In the genomic region with DNA sequence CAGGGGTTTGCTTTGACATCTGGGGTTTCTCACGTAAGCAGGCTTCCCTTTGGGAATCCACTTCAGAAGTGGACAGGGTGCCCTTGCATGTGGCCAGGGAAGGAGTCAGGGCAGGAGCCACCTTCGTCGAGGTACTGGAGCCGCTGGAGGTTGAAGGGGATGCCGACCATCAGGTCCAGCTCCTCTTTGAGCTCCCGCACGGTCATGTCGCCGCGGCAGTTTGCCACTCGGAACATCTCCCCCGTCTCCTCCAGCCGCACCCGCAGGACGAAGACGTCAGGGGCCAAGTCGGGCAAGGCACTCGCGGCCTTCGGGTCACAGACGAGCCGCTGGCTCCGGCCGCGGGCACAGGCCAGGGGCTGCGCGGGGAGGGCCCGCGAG, we compare ENCODE assay signal across 14 cellular contexts. TPM values are rescaled to one million over a fixed set of nuclear protein-coding genes. Genes with fewer than 3 reads are reported as not detected.
DNase-seq lines count a peak whose midpoint lies in the region; ATAC-seq and TF ChIP-seq lines count a peak whose summit lies in the region.
"Had no signal": no experiment of that assay in that cellular context is flagged by ENCODE, and none has a peak within 500 bp of the region (broad histone marks: within the 10 kb centered on the region; RNA-seq: fewer than 3 reads in every experiment).

No MANE protein-coding gene starts in this region.

- no peak overlapping the region for H3K4ac ChIP-seq in neuronal stem cell (ENCODE audit: low read length)

- peak overlapping the region; percentile 44 for H3K18ac ChIP-seq in neuronal stem cell (ENCODE audit: low read length)

- no peaks in the 10 kb centered on the region for H4K20me1 ChIP-seq in PC-9 (ENCODE audit: insufficient read depth)

- H2BK12ac ChIP-seq in neuronal stem cell (ENCODE audit: low read length), result no peak overlapping the region

- no peak overlapping the region for H2BK5ac ChIP-seq in neuronal stem cell (ENCODE audit: low read length)

- peak in 1 of 7 experiments; percentile 47 for DNase-seq in CD8-positive, alpha-beta T cell
- DNase-seq in fibroblast of pulmonary artery (ENCODE audit: low read depth) (no peak), neuronal stem cell (ENCODE audit: low spot score) (no peak), PC-9 (no peak), GM13977 (ENCODE audit: low spot score) (no peak), sciatic nerve (ENCODE audit: low spot score) (no peak)
- DNase-seq: GF-D8, heart left ventricle, NCI-H226, SW 1271 had no signal

- no peak overlapping the region for H4K8ac ChIP-seq in neuronal stem cell (ENCODE audit: low read depth, low read length)

- H3K27me3 Mint-ChIP-seq in CD8-positive, alpha-beta T cell (ENCODE audit: low read depth), result peaks cover 63% of the 10 kb centered on the region

- ATAC-seq in CD8-positive, alpha-beta T cell, result no peak
- ATAC-seq in GM18498 (IDR thresholded peaks at IDR 0.05; ENCODE audit: unreplicated experiment) (no peak), sciatic nerve (no peak)

- H3K79me1 ChIP-seq in neuronal stem cell (ENCODE audit: low read depth, low read length), result no peaks in the 10 kb centered on the region

- H3F3A ChIP-seq in PC-9 (ENCODE audit: insufficient read depth, low read depth), result peaks cover 5% of the 10 kb centered on the region

- BruUV-seq in PC-9 (replicated peaks; lab: Mats Ljungman, UMichigan), result no TSS peak

- peaks cover 19% of the 10 kb centered on the region for H3K27me3 ChIP-seq in CD8-positive, alpha-beta T cell (ENCODE audit: insufficient read depth, low read length)
- peaks cover 48% of the 10 kb centered on the region for H3K27me3 ChIP-seq in HUES64 (ENCODE audit: insufficient read depth, low read length)
- H3K27me3 ChIP-seq in neuronal stem cell (ENCODE audit: control insufficient read depth in 3 of 3, insufficient read depth in 3 of 3, low read depth in 1 of 3, low read length in 3 of 3), result peaks cover 2 to 82% (median 25%) of the 10 kb centered on the region in 3 experiments
- H3K27me3 ChIP-seq in PC-9 (ENCODE audit: insufficient read depth, low read depth), result no peaks in the 10 kb centered on the region

- intact Hi-C loops in CD8-positive, alpha-beta T cell (cut with DNase I, micrococcal nuclease), result loop anchor here in 1 of 2 experiments (2.0 to 10.0 kb wide), 3 partner anchors 423 to 843 kb away; partner anchors contain the start of gene STX16
- intact Hi-C loops in PC-9 (cut with micrococcal nuclease; ENCODE audit: unreplicated experiment), result no loop called here
- intact Hi-C loops in sciatic nerve (cut with DNase I), result no loop called here

- H3K9me3 Mint-ChIP-seq in CD8-positive, alpha-beta T cell, result no peaks in the 10 kb centered on the region
- H3K9me3 Mint-ChIP-seq: IgD-negative memory B cell had no signal

- H3K23ac ChIP-seq in neuronal stem cell (ENCODE audit: low read depth, low read length, poor library complexity), result no peak overlapping the region

- H3K4me2 ChIP-seq in neuronal stem cell (ENCODE audit: insufficient read depth, low read length, poor library complexity, severe bottlenecking) (peak overlapping the region; percentile 84), PC-9 (no peak overlapping the region)

- H3K4me3 Mint-ChIP-seq in CD8-positive, alpha-beta T cell, result peak overlapping the region; percentile 13

- no peak overlapping the region for H3K14ac ChIP-seq in neuronal stem cell (ENCODE audit: low read length)

- no peak overlapping the region for H3K4me3 ChIP-seq in CD8-positive, alpha-beta T cell (ENCODE audit: low read depth, low read length)
- H3K4me3 ChIP-seq in HUES64 (ENCODE audit: low read length) (peak overlapping the region; percentile 60), fibroblast of pulmonary artery (replicated peaks; ENCODE audit: low read depth, low read length) (peak overlapping the region; percentile 36), neuronal stem cell (ENCODE audit: low read length in 2 of 2) (peak overlapping the region in 1 of 2 donors; percentile 75), PC-9 (no peak overlapping the region)
- H3K4me3 ChIP-seq: pancreas had no signal

- no peak overlapping the region for H2BK15ac ChIP-seq in neuronal stem cell (ENCODE audit: low read length)

- H3K36me3 ChIP-seq in CD8-positive, alpha-beta T cell (ENCODE audit: insufficient read depth, low read length), result no peaks in the 10 kb centered on the region
- no peaks in the 10 kb centered on the region for H3K36me3 ChIP-seq in HUES64 (ENCODE audit: insufficient read depth, low read length)
- no peaks in the 10 kb centered on the region for H3K36me3 ChIP-seq in neuronal stem cell (replicated peaks in 1 of 2; ENCODE audit: control insufficient read depth in 2 of 2, insufficient read depth in 2 of 2, low read length in 2 of 2)
- H3K36me3 ChIP-seq in PC-9 (ENCODE audit: low read depth), result no peaks in the 10 kb centered on the region
- H3K36me3 ChIP-seq: pancreas had no signal

- peaks cover 7% of the 10 kb centered on the region for H3K4me1 ChIP-seq in CD8-positive, alpha-beta T cell (ENCODE audit: insufficient read depth, low read length)
- peaks cover 12% of the 10 kb centered on the region for H3K4me1 ChIP-seq in HUES64 (ENCODE audit: insufficient read depth, low read length)
- peaks cover 7% of the 10 kb centered on the region in 2 donors for H3K4me1 ChIP-seq in neuronal stem cell (ENCODE audit: control insufficient read depth in 2 of 2, insufficient read depth in 1 of 2, low read depth in 1 of 2, low read length in 2 of 2)
- H3K4me1 ChIP-seq in PC-9 (replicated peaks; ENCODE audit: insufficient read depth), result no peaks in the 10 kb centered on the region
- H3K4me1 ChIP-seq: pancreas had no signal

- POLR2A ChIA-PET in CD8-positive, alpha-beta T cell (lab: Charles Lee), result no interaction called here
- POLR2A ChIA-PET in PC-9 (lab: Charles Lee; ENCODE audit: unreplicated experiment), result no interaction called here

- H2BK120ac ChIP-seq in neuronal stem cell (ENCODE audit: low read depth, low read length), result no peak overlapping the region

- no peaks in the 10 kb centered on the region for H3K9me3 ChIP-seq in CD8-positive, alpha-beta T cell (ENCODE audit: low read length)
- H3K9me3 ChIP-seq in HUES64 (ENCODE audit: insufficient read depth, low read depth, low read length) (no peaks in the 10 kb centered on the region), neuronal stem cell (replicated peaks in 1 of 2; ENCODE audit: control insufficient read depth in 2 of 2, insufficient read depth in 1 of 2, low read depth in 1 of 2, low read length in 2 of 2) (peaks cover 4 to 5% of the 10 kb centered on the region in 2 donors), PC-9 (ENCODE audit: insufficient read depth, low read depth) (no peaks in the 10 kb centered on the region)
- H3K9me3 ChIP-seq: heart left ventricle, pancreas had no signal

- H3K79me2 ChIP-seq in PC-9 (ENCODE audit: low read depth), result no peaks in the 10 kb centered on the region

- H3K36me3 Mint-ChIP-seq in CD8-positive, alpha-beta T cell, result peaks cover 4% of the 10 kb centered on the region

- H3K9ac ChIP-seq in HUES64 (ENCODE audit: low read depth, low read length) (peak overlapping the region; percentile 43), neuronal stem cell (ENCODE audit: low read depth, low read length, poor library complexity) (peak overlapping the region; percentile 71)

- TF ChIP-seq CTCF in CD8-positive, alpha-beta T cell (IDR thresholded peaks at IDR 0.05), result no peak
- TF ChIP-seq CTCF in fibroblast of pulmonary artery (IDR thresholded peaks at IDR 0.05; ENCODE audit: low read length, missing control alignments) (no peak), PC-9 (conservative IDR thresholded peaks at IDR 0.05) (no peak), GM13977 (IDR thresholded peaks at IDR 0.05; ENCODE audit: extremely low read depth, insufficient read depth, missing control alignments) (no peak)

- in situ Hi-C loops in GM13977 (cut with MboI; ENCODE audit: low pct_unique_long_range_greater_than_20kb, low sequenced_read_pairs, unreplicated experiment), result loop anchor here (25.0 kb wide), 2 partner anchors 459 to 609 kb away; partner anchors contain the start of gene NPEPL1

- CTCF ChIA-PET in CD8-positive, alpha-beta T cell (lab: Charles Lee), result no interaction called here
- CTCF ChIA-PET in PC-9 (lab: Charles Lee), result no interaction called here

- H3K9me2 ChIP-seq in PC-9 (ENCODE audit: insufficient read depth), result no peaks in the 10 kb centered on the region

- H3K27ac ChIP-seq in CD8-positive, alpha-beta T cell (ENCODE audit: low read depth, low read length), result no peak overlapping the region
- H3K27ac ChIP-seq in HUES64 (ENCODE audit: low read depth, low read length) (no peak overlapping the region), neuronal stem cell (replicated peaks; ENCODE audit: low read length) (no peak overlapping the region), PC-9 (no peak overlapping the region)
- H3K27ac ChIP-seq: heart left ventricle, pancreas had no signal

- peak overlapping the region; percentile 56 for H3K27ac Mint-ChIP-seq in CD8-positive, alpha-beta T cell

- H4K91ac ChIP-seq in neuronal stem cell (ENCODE audit: low read depth, low read length, poor library complexity), result no peak overlapping the region

- H3K4me1 Mint-ChIP-seq in CD8-positive, alpha-beta T cell (ENCODE audit: low read depth), result peaks cover 12% of the 10 kb centered on the region

- H2AFZ ChIP-seq in neuronal stem cell (ENCODE audit: low read length) (peak overlapping the region; percentile 68), PC-9 (no peak overlapping the region)

- no peak overlapping the region for H2AK5ac ChIP-seq in neuronal stem cell (ENCODE audit: low read depth, low read length)

- WGBS in HUES64, result 10% methylated on average over 29 of the region's 29 CpGs
- no CpG with 5 or more reads among the region's 29 CpGs for WGBS in neuronal stem cell (ENCODE audit: extremely low coverage in 2 of 2, insufficient read length in 2 of 2, insufficient replicate concordance in 1 of 2), 2 donors

RNA-seq across cellular contexts. Expression of gene ANKRD60, which starts 0.4 kb away (rescaled TPM):
- total RNA-seq in CD8-positive, alpha-beta T cell, result not detected
- not detected for polyA plus RNA-seq in HUES64 (2013, experiment 1 of 2)
- not detected for polyA plus RNA-seq in HUES64 (2013, experiment 2 of 2)
- not detected for polyA plus RNA-seq in neuronal stem cell (2013, experiment 1 of 2)
- not detected for polyA plus RNA-seq in neuronal stem cell (2013, experiment 2 of 2)
- total RNA-seq in PC-9 (2021), result not detected in 2 replicates
- total RNA-seq in sciatic nerve, result not detected
- total RNA-seq: heart left ventricle, pancreas had no signal
- polyA plus RNA-seq: heart left ventricle, IgD-negative memory B cell, pancreas had no signal

Comparison
In these comparisons a context has a peak if more than half of its experiments do, and no peak if none do; other contexts are left out.
1. H3K4me3 ChIP-seq: peak in HUES64 (single experiment) and fibroblast of pulmonary artery (single experiment); none in CD8-positive, alpha-beta T cell (single experiment) and PC-9 (single experiment).